ENCODE assay signal across 2 cellular contexts in the genomic region with DNA sequence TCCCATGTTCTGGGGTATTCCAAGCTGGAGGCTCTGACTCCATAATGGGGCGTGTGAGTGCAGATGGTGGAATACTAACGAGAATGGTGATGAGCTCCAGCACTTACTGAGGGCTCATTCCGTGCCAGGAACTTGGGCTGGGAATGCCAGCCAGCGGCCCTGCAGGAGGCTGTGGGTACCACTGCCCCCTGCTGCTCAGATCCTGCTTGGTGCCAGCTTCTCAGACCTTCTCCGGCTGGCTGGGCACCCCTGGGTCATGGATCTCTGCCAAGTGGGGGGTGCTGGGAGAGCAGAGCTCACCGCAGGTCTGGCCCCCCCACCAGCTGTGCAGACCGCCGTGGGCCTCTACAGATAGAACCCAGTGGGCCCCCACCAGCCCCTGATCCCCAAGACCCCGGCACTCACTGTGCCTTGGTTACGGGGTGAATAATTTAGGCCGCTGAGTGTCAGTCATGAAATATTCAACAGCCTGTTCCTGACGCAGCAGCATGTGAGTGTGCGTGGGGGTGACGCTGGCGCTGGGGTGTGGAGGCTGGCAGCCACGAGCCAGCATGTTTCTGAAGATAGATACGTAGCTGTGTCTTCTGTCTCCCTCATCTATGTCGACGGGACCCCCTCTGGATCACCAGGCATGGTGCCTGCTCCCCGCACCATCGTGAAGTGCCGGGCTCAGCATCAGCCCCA. TPM values are rescaled to one million over a fixed set of nuclear protein-coding genes. Genes with fewer than 3 reads are reported as not detected.
DNase-seq lines count a peak whose midpoint lies in the region; ATAC-seq and TF ChIP-seq lines count a peak whose summit lies in the region.
"Not testable (repeated sequence)": the region's sequence is repeated elsewhere in the genome, so short reads cannot be mapped to it uniquely, and the experiment has no call there.

No MANE protein-coding gene starts in this region.

- H3K27me3 Mint-ChIP-seq in HFFc6 (ENCODE audit: insufficient read depth): peaks cover 31% of the 10 kb centered on the region

- H3K4me1 Mint-ChIP-seq in HFFc6 (ENCODE audit: low read depth): not testable (repeated sequence)

- peak; percentile 58; the same call in 1 of the 2 replicates for TF ChIP-seq CTCF in HFFc6 (IDR thresholded peaks at IDR 0.05)

- DNase-seq in HFFc6; Right ventricle myocardium inferior (ENCODE audit: missing footprints): not testable (repeated sequence)

- not testable (repeated sequence) for H3K4me3 Mint-ChIP-seq in HFFc6

- H3K9me3 Mint-ChIP-seq in HFFc6: not testable (repeated sequence)

- peak; percentile 21 for ATAC-seq in Right ventricle myocardium inferior

- not testable (repeated sequence) for H3K27ac Mint-ChIP-seq in HFFc6

- intact Hi-C loops in Right ventricle myocardium inferior (cut with DNase I): not testable (repeated sequence)

- H3K36me3 Mint-ChIP-seq in HFFc6 (ENCODE audit: low read depth): not testable (repeated sequence)

RNA-seq across cellular contexts. Expression of a gene that starts 12.6 kb away (rescaled TPM):
- not detected for total RNA-seq in HFFc6 (2021; fragmentation: NEBNext Ultra II Directional; extraction: Animal tissue kit (Norgen Biotek cat#: 25700))
- total RNA-seq in Right ventricle myocardium inferior: 0.24 TPM

RNA-seq across cellular contexts. Expression of a gene that starts 17.4 kb away (rescaled TPM):
- total RNA-seq in HFFc6 (2021; fragmentation: NEBNext Ultra II Directional; extraction: Animal tissue kit (Norgen Biotek cat#: 25700)): under 1 TPM in 4 of 6 experiments, not detected in 2; 0.14 to 0.35 (median 0.30) TPM
- not detected for total RNA-seq in Right ventricle myocardium inferior

RNA-seq across cellular contexts. Expression of a gene that starts 28.8 kb away (rescaled TPM):
- total RNA-seq in HFFc6 (2021; fragmentation: NEBNext Ultra II Directional; extraction: Animal tissue kit (Norgen Biotek cat#: 25700)): 1 to 10 TPM; 1.8 to 3.2 (median 2.7) TPM
- 11.4 TPM for total RNA-seq in Right ventricle myocardium inferior

RNA-seq across cellular contexts. Expression of a gene that starts 43.6 kb away (rescaled TPM):
- total RNA-seq in HFFc6 (2021; fragmentation: NEBNext Ultra II Directional; extraction: Animal tissue kit (Norgen Biotek cat#: 25700)): 100 to 1,000 TPM; 103 to 125 (median 111) TPM
- total RNA-seq in Right ventricle myocardium inferior: 9.8 TPM

RNA-seq across cellular contexts. Expression of a gene that starts 54.3 kb away (rescaled TPM):
- 1 to 10 TPM; 6.4 to 7.2 (median 6.6) TPM for total RNA-seq in HFFc6 (2021; fragmentation: NEBNext Ultra II Directional; extraction: Animal tissue kit (Norgen Biotek cat#: 25700))
- total RNA-seq in Right ventricle myocardium inferior: 16.8 TPM
